ENCODE assay signal across 1 cellular context in genomic region chr6:42257614-42258013, GRCh38.
TF ChIP-seq lines count a peak whose summit lies in the region.

No MANE protein-coding gene starts in this region.

TF ChIP-seq in H1, 55 proteins besides CTCF, POLR2A, EP300 and RAD21 (continued from another document):
- TF ChIP-seq HDAC2 (IDR thresholded peaks at IDR 0.05; ENCODE audit: borderline replicate concordance in 1 of 2, low read depth in 2 of 2, low read length in 2 of 2) (peak; percentile 84 to 99; a peak in 2 of 4 replicates), BCL11A (IDR thresholded peaks at IDR 0.05; ENCODE audit: low read depth in 2 of 2, low read length in 2 of 2) (no peak), CREB1 (IDR thresholded peaks at IDR 0.05) (peak; percentile 49; the same call in 1 of the 2 replicates), POLR2AphosphoS5 (IDR thresholded peaks at IDR 0.05; ENCODE audit: low read depth, low read length) (no peak; the same call in none of the 2 replicates), SP2 (IDR thresholded peaks at IDR 0.05; ENCODE audit: low read length) (no peak), TAF1 (IDR thresholded peaks at IDR 0.05; ENCODE audit: low read depth, low read length) (0 out of 2 replicates have a peak, but pooled peaks have one; percentile 25), CHD2 (IDR thresholded peaks at IDR 0.05; ENCODE audit: low read length) (no peak), SIN3A (conservative IDR thresholded peaks at IDR 0.05 in 1 of 2, IDR thresholded peaks at IDR 0.05 in 1 of 2; ENCODE audit: low read depth in 1 of 2, low read length in 2 of 2) (0 out of 4 replicates have a peak, but pooled peaks of 1 of the 2 experiments have one; percentile 32), EZH2 (IDR thresholded peaks at IDR 0.05; ENCODE audit: low read depth, low read length, severe bottlenecking) (no peak), NANOG (IDR thresholded peaks at IDR 0.05; ENCODE audit: insufficient read depth, low read depth, low read length, poor library complexity, severe bottlenecking) (peak; percentile 71), KDM5A (IDR thresholded peaks at IDR 0.05; ENCODE audit: low read length) (no peak), POU5F1 (IDR thresholded peaks at IDR 0.05; ENCODE audit: low read depth, low read length) (0 out of 2 replicates have a peak, but pooled peaks have one; percentile 57), SRF (IDR thresholded peaks at IDR 0.05; ENCODE audit: low read depth, low read length) (no peak; the same call in 1 of the 2 replicates), HDAC6 (IDR thresholded peaks at IDR 0.05; ENCODE audit: low read depth, low read length) (no peak), SP1 (IDR thresholded peaks at IDR 0.05; ENCODE audit: low read depth, low read length) (peak; percentile 32; the same call in 1 of the 2 replicates)
- TF ChIP-seq, protein P1, sequence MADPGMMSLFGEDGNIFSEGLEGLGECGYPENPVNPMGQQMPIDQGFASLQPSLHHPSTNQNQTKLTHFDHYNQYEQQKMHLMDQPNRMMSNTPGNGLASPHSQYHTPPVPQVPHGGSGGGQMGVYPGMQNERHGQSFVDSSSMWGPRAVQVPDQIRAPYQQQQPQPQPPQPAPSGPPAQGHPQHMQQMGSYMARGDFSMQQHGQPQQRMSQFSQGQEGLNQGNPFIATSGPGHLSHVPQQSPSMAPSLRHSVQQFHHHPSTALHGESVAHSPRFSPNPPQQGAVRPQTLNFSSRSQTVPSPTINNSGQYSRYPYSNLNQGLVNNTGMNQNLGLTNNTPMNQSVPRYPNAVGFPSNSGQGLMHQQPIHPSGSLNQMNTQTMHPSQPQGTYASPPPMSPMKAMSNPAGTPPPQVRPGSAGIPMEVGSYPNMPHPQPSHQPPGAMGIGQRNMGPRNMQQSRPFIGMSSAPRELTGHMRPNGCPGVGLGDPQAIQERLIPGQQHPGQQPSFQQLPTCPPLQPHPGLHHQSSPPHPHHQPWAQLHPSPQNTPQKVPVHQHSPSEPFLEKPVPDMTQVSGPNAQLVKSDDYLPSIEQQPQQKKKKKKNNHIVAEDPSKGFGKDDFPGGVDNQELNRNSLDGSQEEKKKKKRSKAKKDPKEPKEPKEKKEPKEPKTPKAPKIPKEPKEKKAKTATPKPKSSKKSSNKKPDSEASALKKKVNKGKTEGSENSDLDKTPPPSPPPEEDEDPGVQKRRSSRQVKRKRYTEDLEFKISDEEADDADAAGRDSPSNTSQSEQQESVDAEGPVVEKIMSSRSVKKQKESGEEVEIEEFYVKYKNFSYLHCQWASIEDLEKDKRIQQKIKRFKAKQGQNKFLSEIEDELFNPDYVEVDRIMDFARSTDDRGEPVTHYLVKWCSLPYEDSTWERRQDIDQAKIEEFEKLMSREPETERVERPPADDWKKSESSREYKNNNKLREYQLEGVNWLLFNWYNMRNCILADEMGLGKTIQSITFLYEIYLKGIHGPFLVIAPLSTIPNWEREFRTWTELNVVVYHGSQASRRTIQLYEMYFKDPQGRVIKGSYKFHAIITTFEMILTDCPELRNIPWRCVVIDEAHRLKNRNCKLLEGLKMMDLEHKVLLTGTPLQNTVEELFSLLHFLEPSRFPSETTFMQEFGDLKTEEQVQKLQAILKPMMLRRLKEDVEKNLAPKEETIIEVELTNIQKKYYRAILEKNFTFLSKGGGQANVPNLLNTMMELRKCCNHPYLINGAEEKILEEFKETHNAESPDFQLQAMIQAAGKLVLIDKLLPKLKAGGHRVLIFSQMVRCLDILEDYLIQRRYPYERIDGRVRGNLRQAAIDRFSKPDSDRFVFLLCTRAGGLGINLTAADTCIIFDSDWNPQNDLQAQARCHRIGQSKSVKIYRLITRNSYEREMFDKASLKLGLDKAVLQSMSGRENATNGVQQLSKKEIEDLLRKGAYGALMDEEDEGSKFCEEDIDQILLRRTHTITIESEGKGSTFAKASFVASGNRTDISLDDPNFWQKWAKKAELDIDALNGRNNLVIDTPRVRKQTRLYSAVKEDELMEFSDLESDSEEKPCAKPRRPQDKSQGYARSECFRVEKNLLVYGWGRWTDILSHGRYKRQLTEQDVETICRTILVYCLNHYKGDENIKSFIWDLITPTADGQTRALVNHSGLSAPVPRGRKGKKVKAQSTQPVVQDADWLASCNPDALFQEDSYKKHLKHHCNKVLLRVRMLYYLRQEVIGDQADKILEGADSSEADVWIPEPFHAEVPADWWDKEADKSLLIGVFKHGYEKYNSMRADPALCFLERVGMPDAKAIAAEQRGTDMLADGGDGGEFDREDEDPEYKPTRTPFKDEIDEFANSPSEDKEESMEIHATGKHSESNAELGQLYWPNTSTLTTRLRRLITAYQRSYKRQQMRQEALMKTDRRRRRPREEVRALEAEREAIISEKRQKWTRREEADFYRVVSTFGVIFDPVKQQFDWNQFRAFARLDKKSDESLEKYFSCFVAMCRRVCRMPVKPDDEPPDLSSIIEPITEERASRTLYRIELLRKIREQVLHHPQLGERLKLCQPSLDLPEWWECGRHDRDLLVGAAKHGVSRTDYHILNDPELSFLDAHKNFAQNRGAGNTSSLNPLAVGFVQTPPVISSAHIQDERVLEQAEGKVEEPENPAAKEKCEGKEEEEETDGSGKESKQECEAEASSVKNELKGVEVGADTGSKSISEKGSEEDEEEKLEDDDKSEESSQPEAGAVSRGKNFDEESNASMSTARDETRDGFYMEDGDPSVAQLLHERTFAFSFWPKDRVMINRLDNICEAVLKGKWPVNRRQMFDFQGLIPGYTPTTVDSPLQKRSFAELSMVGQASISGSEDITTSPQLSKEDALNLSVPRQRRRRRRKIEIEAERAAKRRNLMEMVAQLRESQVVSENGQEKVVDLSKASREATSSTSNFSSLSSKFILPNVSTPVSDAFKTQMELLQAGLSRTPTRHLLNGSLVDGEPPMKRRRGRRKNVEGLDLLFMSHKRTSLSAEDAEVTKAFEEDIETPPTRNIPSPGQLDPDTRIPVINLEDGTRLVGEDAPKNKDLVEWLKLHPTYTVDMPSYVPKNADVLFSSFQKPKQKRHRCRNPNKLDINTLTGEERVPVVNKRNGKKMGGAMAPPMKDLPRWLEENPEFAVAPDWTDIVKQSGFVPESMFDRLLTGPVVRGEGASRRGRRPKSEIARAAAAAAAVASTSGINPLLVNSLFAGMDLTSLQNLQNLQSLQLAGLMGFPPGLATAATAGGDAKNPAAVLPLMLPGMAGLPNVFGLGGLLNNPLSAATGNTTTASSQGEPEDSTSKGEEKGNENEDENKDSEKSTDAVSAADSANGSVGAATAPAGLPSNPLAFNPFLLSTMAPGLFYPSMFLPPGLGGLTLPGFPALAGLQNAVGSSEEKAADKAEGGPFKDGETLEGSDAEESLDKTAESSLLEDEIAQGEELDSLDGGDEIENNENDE (IDR thresholded peaks at IDR 0.05; ENCODE audit: insufficient replicate concordance, low read length) = peak; percentile 66
- TF ChIP-seq, protein P2, sequence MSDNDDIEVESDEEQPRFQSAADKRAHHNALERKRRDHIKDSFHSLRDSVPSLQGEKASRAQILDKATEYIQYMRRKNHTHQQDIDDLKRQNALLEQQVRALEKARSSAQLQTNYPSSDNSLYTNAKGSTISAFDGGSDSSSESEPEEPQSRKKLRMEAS (IDR thresholded peaks at IDR 0.05) = no peak
